In the genomic region with DNA sequence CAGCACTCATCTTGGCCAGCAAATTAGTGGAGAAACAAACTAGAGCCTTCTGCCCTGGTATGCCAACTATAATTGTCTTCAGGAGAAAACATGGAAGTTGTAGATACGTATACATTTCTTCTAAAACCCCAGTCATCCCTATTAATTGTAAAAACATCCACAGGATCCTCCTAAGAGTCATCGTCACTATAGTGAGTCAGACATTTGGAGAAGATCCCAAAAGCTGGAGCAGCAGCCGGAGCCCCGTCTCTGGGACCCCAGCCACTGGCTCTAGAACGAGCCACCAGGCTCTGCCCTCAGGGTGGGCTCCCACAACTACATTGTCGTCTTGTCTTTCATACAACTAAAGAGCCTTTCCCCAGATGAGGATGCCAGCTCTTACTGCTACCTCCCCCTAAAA, we compare ENCODE assay signal across 13 cellular contexts. TPM values are rescaled to one million over a fixed set of nuclear protein-coding genes. Genes with fewer than 3 reads are reported as not detected.
DNase-seq lines count a peak whose midpoint lies in the region; ATAC-seq and TF ChIP-seq lines count a peak whose summit lies in the region.
"Had no signal": no experiment of that assay in that cellular context is flagged by ENCODE, and none has a peak within 500 bp of the region (broad histone marks: within the 10 kb centered on the region; RNA-seq: fewer than 3 reads in every experiment).

No MANE protein-coding gene starts in this region.

- TF ChIP-seq POLR2A in transverse colon (IDR thresholded peaks at IDR 0.05): no peak

- peak overlapping the region; percentile 52 for H3K27ac Mint-ChIP-seq in activated CD4-positive, alpha-beta memory T cell treated with anti-CD3 and anti-CD28 coated beads, Interleukin-2, amount 10 ng/mL, durations not matched to agents 7 days and 5 days
- H3K27ac Mint-ChIP-seq in activated CD4-positive, alpha-beta memory T cell treated with anti-CD3 and anti-CD28 coated beads for 36 hours: no peak overlapping the region
- peak overlapping the region; percentile 80 for H3K27ac Mint-ChIP-seq in activated T-helper 1 cell treated with anti-CD3 and anti-CD28 coated beads, Interleukin-12 subunit alpha, Interleukin-12 subunit beta, Interleukin-2, Interleukin-4 antibody, amounts not matched to agents 30 ng/mL and 10 ng/mL and 1 ng/mL, durations not matched to agents 14 hours and 24 hours and 36 hours

- TF ChIP-seq EP300 in transverse colon (IDR thresholded peaks at IDR 0.05; ENCODE audit: low read depth): no peak

- POLR2A ChIA-PET in activated CD4-positive, alpha-beta memory T cell treated with anti-CD3 and anti-CD28 coated beads, Interleukin-2, amount 10 ng/mL, durations not matched to agents 7 days and 5 days (lab: Charles Lee): interaction anchor here (3.6 kb wide), 1 partner anchor 10 kb away, joined by 15 read pairs; no protein-coding TSS in a partner anchor
- POLR2A ChIA-PET in activated CD4-positive, alpha-beta memory T cell treated with anti-CD3 and anti-CD28 coated beads for 36 hours (lab: Charles Lee): interaction anchor here (0.6 kb wide), 1 partner anchor 22 kb away, joined by 4 read pairs; no protein-coding TSS in a partner anchor

- no peaks in the 10 kb centered on the region for H4K20me1 ChIP-seq in hepatocyte (ENCODE audit: insufficient read depth, poor library complexity, severe bottlenecking)

- no peaks in the 10 kb centered on the region for H3K9me3 Mint-ChIP-seq in activated CD4-positive, alpha-beta memory T cell treated with anti-CD3 and anti-CD28 coated beads, Interleukin-2, amount 10 ng/mL, durations not matched to agents 7 days and 5 days
- H3K9me3 Mint-ChIP-seq in activated CD4-positive, alpha-beta memory T cell treated with anti-CD3 and anti-CD28 coated beads for 36 hours: no peaks in the 10 kb centered on the region
- H3K9me3 Mint-ChIP-seq in activated T-helper 1 cell treated with anti-CD3 and anti-CD28 coated beads, Interleukin-12 subunit alpha, Interleukin-12 subunit beta, Interleukin-2, Interleukin-4 antibody, amounts not matched to agents 30 ng/mL and 10 ng/mL and 1 ng/mL, durations not matched to agents 14 hours and 24 hours and 36 hours: no peaks in the 10 kb centered on the region

- H3K27ac ChIP-seq in hepatocyte: peak overlapping the region; percentile 90
- H3K27ac ChIP-seq in transverse colon: peak overlapping the region; percentile 75 to 82 (median 78)
- H3K27ac ChIP-seq: A549 had no signal

- H2AFZ ChIP-seq in hepatocyte: no peak overlapping the region

- no peak for ATAC-seq in GM21447 (IDR thresholded peaks at IDR 0.05; ENCODE audit: unreplicated experiment)
- ATAC-seq: HCT116 had no signal

- no peaks in the 10 kb centered on the region for H3K79me2 ChIP-seq in hepatocyte

- peak overlapping the region; percentile 9 for H3K4me2 ChIP-seq in hepatocyte
- H3K4me2 ChIP-seq: A549 had no signal

- H3K27me3 ChIP-seq in hepatocyte (no peaks in the 10 kb centered on the region), transverse colon (no peaks in the 10 kb centered on the region)

- H3K36me3 Mint-ChIP-seq in activated CD4-positive, alpha-beta memory T cell treated with anti-CD3 and anti-CD28 coated beads, Interleukin-2, amount 10 ng/mL, durations not matched to agents 7 days and 5 days (ENCODE audit: low read depth): peaks cover 81% of the 10 kb centered on the region
- peaks cover 25% of the 10 kb centered on the region for H3K36me3 Mint-ChIP-seq in activated CD4-positive, alpha-beta memory T cell treated with anti-CD3 and anti-CD28 coated beads for 36 hours
- H3K36me3 Mint-ChIP-seq in activated T-helper 1 cell treated with anti-CD3 and anti-CD28 coated beads, Interleukin-12 subunit alpha, Interleukin-12 subunit beta, Interleukin-2, Interleukin-4 antibody, amounts not matched to agents 30 ng/mL and 10 ng/mL and 1 ng/mL, durations not matched to agents 14 hours and 24 hours and 36 hours (ENCODE audit: low read depth): peaks cover 32% of the 10 kb centered on the region

- no peak overlapping the region for H3K4me3 ChIP-seq in hepatocyte
- no peak overlapping the region for H3K4me3 ChIP-seq in transverse colon
- H3K4me3 ChIP-seq: A549 had no signal

- TF ChIP-seq CTCF in hepatocyte (IDR thresholded peaks at IDR 0.05; ENCODE audit: poor library complexity) (no peak), transverse colon (IDR thresholded peaks at IDR 0.05) (no peak)

- H3K9me3 ChIP-seq in hepatocyte (ENCODE audit: low read depth): no peaks in the 10 kb centered on the region
- no peaks in the 10 kb centered on the region for H3K9me3 ChIP-seq in transverse colon
- H3K9me3 ChIP-seq: A549 had no signal

- H3K36me3 ChIP-seq in hepatocyte (replicated peaks; ENCODE audit: insufficient read depth, low read depth): no peaks in the 10 kb centered on the region
- peaks cover 0 to 20% (median 3%) of the 10 kb centered on the region in 4 donors for H3K36me3 ChIP-seq in transverse colon

- in situ Hi-C loops in transverse colon (cut with MboI; ENCODE audit: low pct_ligation_motif_present in 1 of 4, low pct_unique_long_range_greater_than_20kb in 1 of 4, low sequenced_read_pairs in 3 of 4): no loop called here

- intact Hi-C loops in activated CD4-positive, alpha-beta memory T cell treated with anti-CD3 and anti-CD28 coated beads for 36 hours (cut with micrococcal nuclease): loop anchor here (10.0 kb wide), 1 partner anchor 101 kb away; no protein-coding TSS in a partner anchor
- intact Hi-C loops in activated T-helper 1 cell treated with anti-CD3 and anti-CD28 coated beads, Interleukin-12 subunit alpha, Interleukin-12 subunit beta, Interleukin-2, Interleukin-4 antibody, amounts not matched to agents 30 ng/mL and 10 ng/mL and 1 ng/mL, durations not matched to agents 14 hours and 24 hours and 36 hours (cut with micrococcal nuclease): no loop called here
- intact Hi-C loops in transverse colon (cut with DNase I; ENCODE audit: low total_unique reads): no loop called here
- intact Hi-C loops in posterior vena cava (cut with DNase I): no loop called here

- no peaks in the 10 kb centered on the region for H3K27me3 Mint-ChIP-seq in activated CD4-positive, alpha-beta memory T cell treated with anti-CD3 and anti-CD28 coated beads, Interleukin-2, amount 10 ng/mL, durations not matched to agents 7 days and 5 days
- H3K27me3 Mint-ChIP-seq in activated CD4-positive, alpha-beta memory T cell treated with anti-CD3 and anti-CD28 coated beads for 36 hours: no peaks in the 10 kb centered on the region
- no peaks in the 10 kb centered on the region for H3K27me3 Mint-ChIP-seq in activated T-helper 1 cell treated with anti-CD3 and anti-CD28 coated beads, Interleukin-12 subunit alpha, Interleukin-12 subunit beta, Interleukin-2, Interleukin-4 antibody, amounts not matched to agents 30 ng/mL and 10 ng/mL and 1 ng/mL, durations not matched to agents 14 hours and 24 hours and 36 hours (ENCODE audit: insufficient read depth)

- CTCF ChIA-PET in activated CD4-positive, alpha-beta memory T cell treated with anti-CD3 and anti-CD28 coated beads, Interleukin-2, amount 10 ng/mL, durations not matched to agents 7 days and 5 days (lab: Charles Lee): interaction anchor here (3.3 kb wide), 1 partner anchor 15 kb away, joined by 20 read pairs; a partner anchor contains a TSS
- CTCF ChIA-PET in activated CD4-positive, alpha-beta memory T cell treated with anti-CD3 and anti-CD28 coated beads for 36 hours (lab: Charles Lee): no interaction called here

- 86% methylated on average over 6 of the region's 6 CpGs for WGBS in hepatocyte (ENCODE audit: low lambda C conversion rate, missing lambda C conversion rate)
- WGBS in transverse colon (ENCODE audit: low coverage in 1 of 2), 2 donors: 58 to 71% methylated on average over 6 of the region's 6 CpGs

- H3K4me1 Mint-ChIP-seq in activated CD4-positive, alpha-beta memory T cell treated with anti-CD3 and anti-CD28 coated beads, Interleukin-2, amount 10 ng/mL, durations not matched to agents 7 days and 5 days: peaks cover 23% of the 10 kb centered on the region
- peaks cover 16% of the 10 kb centered on the region for H3K4me1 Mint-ChIP-seq in activated CD4-positive, alpha-beta memory T cell treated with anti-CD3 and anti-CD28 coated beads for 36 hours (ENCODE audit: low read depth)
- H3K4me1 Mint-ChIP-seq in activated T-helper 1 cell treated with anti-CD3 and anti-CD28 coated beads, Interleukin-12 subunit alpha, Interleukin-12 subunit beta, Interleukin-2, Interleukin-4 antibody, amounts not matched to agents 30 ng/mL and 10 ng/mL and 1 ng/mL, durations not matched to agents 14 hours and 24 hours and 36 hours (ENCODE audit: low read depth): peaks cover 23% of the 10 kb centered on the region

- peaks cover 40% of the 10 kb centered on the region for H3K4me1 ChIP-seq in hepatocyte (ENCODE audit: insufficient read depth)
- peaks cover 15 to 98% (median 62%) of the 10 kb centered on the region in 4 donors for H3K4me1 ChIP-seq in transverse colon

- H3K4me3 Mint-ChIP-seq in activated CD4-positive, alpha-beta memory T cell treated with anti-CD3 and anti-CD28 coated beads, Interleukin-2, amount 10 ng/mL, durations not matched to agents 7 days and 5 days: no peak overlapping the region
- no peak overlapping the region for H3K4me3 Mint-ChIP-seq in activated CD4-positive, alpha-beta memory T cell treated with anti-CD3 and anti-CD28 coated beads for 36 hours
- no peak overlapping the region for H3K4me3 Mint-ChIP-seq in activated T-helper 1 cell treated with anti-CD3 and anti-CD28 coated beads, Interleukin-12 subunit alpha, Interleukin-12 subunit beta, Interleukin-2, Interleukin-4 antibody, amounts not matched to agents 30 ng/mL and 10 ng/mL and 1 ng/mL, durations not matched to agents 14 hours and 24 hours and 36 hours

- DNase-seq in activated CD4-positive, alpha-beta memory T cell treated with anti-CD3 and anti-CD28 coated beads, Interleukin-2, amount 10 ng/mL, durations not matched to agents 7 days and 5 days: no peak
- no peak for DNase-seq in activated CD4-positive, alpha-beta memory T cell treated with anti-CD3 and anti-CD28 coated beads for 36 hours
- DNase-seq in activated T-helper 1 cell treated with anti-CD3 and anti-CD28 coated beads, Interleukin-12 subunit alpha, Interleukin-12 subunit beta, Interleukin-2, Interleukin-4 antibody, amounts not matched to agents 30 ng/mL and 10 ng/mL and 1 ng/mL, durations not matched to agents 14 hours and 24 hours and 36 hours (ENCODE audit: low spot score): no peak
- DNase-seq in hepatocyte (ENCODE audit: low spot score) (no peak), transverse colon (no peak), posterior vena cava (ENCODE audit: low spot score) (no peak), HUDEP-2 (lab: John Stamatoyannopoulos, UW; ENCODE audit: unreplicated experiment in 76 of 76) (no peak)
- DNase-seq: central memory CD4-positive, alpha-beta T cell; NCI-H187; NCI-H748 treated with DMSO at 0.1 percent for 48 hours had no signal

- no peaks in the 10 kb centered on the region for H3K9me2 ChIP-seq in hepatocyte (replicated peaks; ENCODE audit: insufficient read depth)

RNA-seq across cellular contexts. Expression of a gene that starts 15.5 kb away (rescaled TPM):
- 10 to 100 TPM; 37.5 to 39.8 TPM for total RNA-seq in activated CD4-positive, alpha-beta memory T cell treated with anti-CD3 and anti-CD28 coated beads, Interleukin-2, amount 10 ng/mL, durations not matched to agents 7 days and 5 days
- total RNA-seq in activated CD4-positive, alpha-beta memory T cell treated with anti-CD3 and anti-CD28 coated beads for 36 hours: 10 to 100 TPM; 27.3 to 29.3 TPM
- 30.3 and 33.7 TPM in 2 replicates for total RNA-seq in activated T-helper 1 cell treated with anti-CD3 and anti-CD28 coated beads, Interleukin-12 subunit alpha, Interleukin-12 subunit beta, Interleukin-2, Interleukin-4 antibody, amounts not matched to agents 30 ng/mL and 10 ng/mL and 1 ng/mL, durations not matched to agents 14 hours and 24 hours and 36 hours
- total RNA-seq in hepatocyte (25.2 and 32.3 TPM in 2 replicates), transverse colon (100 to 1,000 TPM in 1 of 4 donors, 10 to 100 TPM in 3; 46.0 to 151 (median 89.3) TPM), posterior vena cava (10 to 100 TPM; 19.0 to 24.0 TPM)
- polyA plus RNA-seq in hepatocyte: 37.7 and 41.1 TPM in 2 replicates
